19 cellular contexts compared by ENCODE assay signal in genomic region chr11:133476570-133477262, GRCh38. TPM values are rescaled to one million over a fixed set of nuclear protein-coding genes. Genes with fewer than 3 reads are reported as not detected.
DNase-seq lines count a peak whose midpoint lies in the region; ATAC-seq, FAIRE-seq and TF ChIP-seq lines count a peak whose summit lies in the region.
"Had no signal": no experiment of that assay in that cellular context is flagged by ENCODE, and none has a peak within 500 bp of the region (broad histone marks: within the 10 kb centered on the region; RNA-seq: fewer than 3 reads in every experiment).

No MANE protein-coding gene starts in this region.

- H4K20me1 ChIP-seq in H9 (ENCODE audit: control insufficient read depth, insufficient read depth, insufficient read length) (no peaks in the 10 kb centered on the region), keratinocyte (ENCODE audit: control insufficient read depth, extremely low read depth, insufficient read depth, low read length) (no peaks in the 10 kb centered on the region)

- peak; percentile 3 for TF ChIP-seq CTCF in GM12864 (IDR thresholded peaks at IDR 0.05; ENCODE audit: low read depth, low read length, missing control alignments)
- TF ChIP-seq CTCF in H9 (conservative IDR thresholded peaks at IDR 0.05): peak; percentile 52; the same call in 2 of the 3 replicates
- TF ChIP-seq CTCF in endodermal cell (conservative IDR thresholded peaks at IDR 0.05): peak; percentile 71
- TF ChIP-seq CTCF in keratinocyte (optimal IDR thresholded peaks at IDR 0.05 in 1 of 3, IDR thresholded peaks at IDR 0.05 in 1 of 3, conservative IDR thresholded peaks at IDR 0.05 in 1 of 3; ENCODE audit: extremely low read depth in 1 of 3, insufficient read depth in 2 of 3, low read length in 3 of 3): peak in 1 of 3 experiments; percentile 21
- TF ChIP-seq CTCF in CD8-positive, alpha-beta T cell (IDR thresholded peaks at IDR 0.05): no peak

- intact Hi-C loops in CD8-positive, alpha-beta T cell (cut with DNase I, micrococcal nuclease): no loop called here

- H3K36me3 Mint-ChIP-seq in H9 (ENCODE audit: insufficient read depth in 1 of 3, low read depth in 3 of 3) (no peaks in the 10 kb centered on the region), endodermal cell (ENCODE audit: low read depth) (no peaks in the 10 kb centered on the region)
- no peaks in the 10 kb centered on the region for H3K36me3 Mint-ChIP-seq in CD8-positive, alpha-beta T cell
- H3K36me3 Mint-ChIP-seq: CD4-positive, alpha-beta memory T cell; IgD-negative memory B cell had no signal

- H2BK20ac ChIP-seq in H9 (ENCODE audit: low read depth, low read length, poor library complexity, severe bottlenecking): no peak overlapping the region

- no CpG with 5 or more reads among the region's 11 CpGs for WGBS in H9 (ENCODE audit: extremely low coverage, insufficient read length, low lambda C conversion rate)
- 80 to 96% methylated on average over 5 to 11 of the region's 11 CpGs for WGBS in endodermal cell (ENCODE audit: insufficient coverage in 1 of 2, insufficient read length in 1 of 2), 2 experiments

- no peaks in the 10 kb centered on the region for H3K79me2 ChIP-seq in H9 (ENCODE audit: insufficient read depth, low read length)
- no peaks in the 10 kb centered on the region for H3K79me2 ChIP-seq in keratinocyte (ENCODE audit: control insufficient read depth, insufficient read depth, low read length)

- H3K27ac ChIP-seq in H9 (ENCODE audit: insufficient read length, low read depth, low read length): no peak overlapping the region
- H3K27ac ChIP-seq in endodermal cell (ENCODE audit: low read depth, low read length): no peak overlapping the region
- H3K27ac ChIP-seq in keratinocyte (ENCODE audit: control insufficient read depth, insufficient read depth, low read length): no peak overlapping the region
- no peak overlapping the region for H3K27ac ChIP-seq in CD8-positive, alpha-beta T cell (ENCODE audit: low read depth, low read length)

- CTCF ChIA-PET in CD8-positive, alpha-beta T cell (lab: Charles Lee): no interaction called here

- H3K18ac ChIP-seq in H9 (ENCODE audit: insufficient read length, low read depth, low read length): no peak overlapping the region

- H3K27me3 Mint-ChIP-seq in H9 (ENCODE audit: low read depth) (no peaks in the 10 kb centered on the region; the same call in 1 of the 2 replicates), endodermal cell (ENCODE audit: insufficient read depth) (peaks cover 5% of the 10 kb centered on the region)
- no peaks in the 10 kb centered on the region for H3K27me3 Mint-ChIP-seq in CD8-positive, alpha-beta T cell (ENCODE audit: low read depth)

- H3K4ac ChIP-seq in H9 (ENCODE audit: low read depth, low read length): no peak overlapping the region

- FAIRE-seq in keratinocyte (lab: Jason Lieb, UNC): peak; percentile 95

- H3K9ac ChIP-seq in H9 (ENCODE audit: extremely low read depth, insufficient read length, low read length) (no peak overlapping the region), endodermal cell (ENCODE audit: extremely low read depth, low read length, poor library complexity, severe bottlenecking) (no peak overlapping the region), keratinocyte (ENCODE audit: control insufficient read depth, extremely low read depth, insufficient read depth, low read length) (no peak overlapping the region)

- H2AFZ ChIP-seq in H9 (ENCODE audit: low read length) (no peak overlapping the region), keratinocyte (ENCODE audit: control insufficient read depth, low read length) (no peak overlapping the region)

- H2BK120ac ChIP-seq in H9 (ENCODE audit: low read depth, low read length, poor library complexity, severe bottlenecking): no peak overlapping the region

- no peak overlapping the region for H3K23ac ChIP-seq in H9 (ENCODE audit: insufficient read length, low read depth, low read length)

- no peak overlapping the region for H2BK15ac ChIP-seq in H9 (ENCODE audit: low read depth, low read length)

- no peak overlapping the region for H3T11ph ChIP-seq in H9 (ENCODE audit: low read length)

- H3K9me3 ChIP-seq in H9 (ENCODE audit: control insufficient read depth, low read depth, low read length) (no peaks in the 10 kb centered on the region), endodermal cell (ENCODE audit: control insufficient read depth, low read length) (no peaks in the 10 kb centered on the region), keratinocyte (ENCODE audit: control insufficient read depth, low read depth, low read length) (no peaks in the 10 kb centered on the region)
- no peaks in the 10 kb centered on the region for H3K9me3 ChIP-seq in CD8-positive, alpha-beta T cell (ENCODE audit: low read length)
- H3K9me3 ChIP-seq: BE2C had no signal

- H3K4me2 ChIP-seq in H9 (ENCODE audit: insufficient read depth, insufficient read length, low read length) (no peak overlapping the region), keratinocyte (ENCODE audit: control insufficient read depth, extremely low read depth, insufficient read depth, low read depth, low read length) (peak overlapping the region; percentile 23)

- H3K79me1 ChIP-seq in H9 (ENCODE audit: insufficient read depth, low read depth, low read length, poor library complexity, severe bottlenecking): no peaks in the 10 kb centered on the region

- POLR2A ChIA-PET in CD8-positive, alpha-beta T cell (lab: Charles Lee): no interaction called here

- H2AK5ac ChIP-seq in H9 (ENCODE audit: insufficient read length, low read length): no peak overlapping the region

- H3K36me3 ChIP-seq in endodermal cell (ENCODE audit: control insufficient read depth, insufficient read depth, low read length) (no peaks in the 10 kb centered on the region), keratinocyte (ENCODE audit: control insufficient read depth in 2 of 2, extremely low read depth in 1 of 2, insufficient read depth in 2 of 2, low read length in 2 of 2) (no peaks in the 10 kb centered on the region)
- H3K36me3 ChIP-seq in CD8-positive, alpha-beta T cell (ENCODE audit: insufficient read depth, low read length): no peaks in the 10 kb centered on the region
- H3K36me3 ChIP-seq: BE2C had no signal

- H3K4me3 ChIP-seq in GM12864 (ENCODE audit: low read depth, low read length) (no peak overlapping the region), endodermal cell (ENCODE audit: low read length) (no peak overlapping the region), keratinocyte (ENCODE audit: control insufficient read depth in 2 of 3, extremely low read depth in 1 of 3, insufficient read depth in 2 of 3, low read depth in 1 of 3, low read length in 3 of 3) (no peak overlapping the region)
- H3K4me3 ChIP-seq in CD8-positive, alpha-beta T cell (ENCODE audit: low read depth, low read length): no peak overlapping the region

- no peak overlapping the region for H2BK12ac ChIP-seq in H9 (ENCODE audit: insufficient read length, low read depth, low read length)

- H3K9me3 Mint-ChIP-seq in H9: no peaks in the 10 kb centered on the region
- H3K9me3 Mint-ChIP-seq in endodermal cell: no peaks in the 10 kb centered on the region
- no peaks in the 10 kb centered on the region for H3K9me3 Mint-ChIP-seq in CD8-positive, alpha-beta T cell

- H3K27ac Mint-ChIP-seq in H9 (no peak overlapping the region; a peak in 1 of 7 replicates), endodermal cell (no peak overlapping the region)
- H3K27ac Mint-ChIP-seq in CD8-positive, alpha-beta T cell: no peak overlapping the region
- H3K27ac Mint-ChIP-seq: CD4-positive, alpha-beta memory T cell; IgD-negative memory B cell had no signal

- no peaks in the 10 kb centered on the region for H3K27me3 ChIP-seq in H9 (ENCODE audit: insufficient read depth, low read length)
- H3K27me3 ChIP-seq in endodermal cell (ENCODE audit: control insufficient read depth, insufficient read depth, low read length, poor library complexity, severe bottlenecking): no peaks in the 10 kb centered on the region
- H3K27me3 ChIP-seq in keratinocyte (ENCODE audit: control insufficient read depth, extremely low read depth, insufficient read depth, low read length): no peaks in the 10 kb centered on the region
- no peaks in the 10 kb centered on the region for H3K27me3 ChIP-seq in CD8-positive, alpha-beta T cell (ENCODE audit: insufficient read depth, low read length)
- H3K27me3 ChIP-seq: BE2C had no signal

- H3K4me1 Mint-ChIP-seq in H9 (peaks cover 19 to 21% of the 10 kb centered on the region in 2 experiments), endodermal cell (peaks cover 4% of the 10 kb centered on the region)
- H3K4me1 Mint-ChIP-seq in CD8-positive, alpha-beta T cell (ENCODE audit: low read depth): no peaks in the 10 kb centered on the region
- H3K4me1 Mint-ChIP-seq: CD4-positive, alpha-beta memory T cell; IgD-negative memory B cell had no signal

- no peak overlapping the region for H4K5ac ChIP-seq in H9 (ENCODE audit: insufficient read length, low read depth, low read length)

- no peaks in the 10 kb centered on the region for H3K4me1 ChIP-seq in H9 (ENCODE audit: insufficient read depth, low read length)
- no peaks in the 10 kb centered on the region for H3K4me1 ChIP-seq in endodermal cell (ENCODE audit: control insufficient read depth, insufficient read depth, low read length)
- H3K4me1 ChIP-seq in keratinocyte (ENCODE audit: control insufficient read depth, extremely low read depth, insufficient read depth, low read length): peaks cover 12% of the 10 kb centered on the region
- H3K4me1 ChIP-seq in CD8-positive, alpha-beta T cell (ENCODE audit: insufficient read depth, low read length): no peaks in the 10 kb centered on the region
- H3K4me1 ChIP-seq: BE2C had no signal

- no peak overlapping the region for H3K56ac ChIP-seq in H9 (ENCODE audit: insufficient read length, low read depth, low read length)

- H4K8ac ChIP-seq in H9 (replicated peaks; ENCODE audit: insufficient read length, low read depth, low read length): no peak overlapping the region

- DNase-seq in GM12864 (ENCODE audit: low read depth) (no peak), H9 (peak; percentile 44), endodermal cell (peak; percentile 65), keratinocyte (ENCODE audit: low read depth, low spot score) (no peak), NCI-H510A treated with DMSO at 0.1 percent for 48 hours (lab: John Stamatoyannopoulos, UW) (no peak)
- no peak for DNase-seq in CD8-positive, alpha-beta T cell
- DNase-seq: BE2C; CD4-positive, alpha-beta memory T cell; NCI-H1436 treated with DMSO at 0.1 percent for 48 hours; NCI-H2171; NCI-H446 treated with DMSO at 0.1 percent for 48 hours; NCI-H774; SHP77 treated with DMSO at 0.1 percent for 48 hours had no signal

- H2BK5ac ChIP-seq in H9 (ENCODE audit: insufficient read length, low read length): no peak overlapping the region

- H4K91ac ChIP-seq in H9 (ENCODE audit: insufficient read length, low read depth, low read length): no peak overlapping the region

- dilution Hi-C loops in keratinocyte (cut with MboI; ENCODE audit: extremely low pct_ligation_motif_present, low sequenced_read_pairs): no loop called here

- no peaks in the 10 kb centered on the region for H3K9me1 ChIP-seq in keratinocyte (ENCODE audit: control insufficient read depth, extremely low read depth, insufficient read depth, low read length)

- no peak overlapping the region for H3K14ac ChIP-seq in H9 (ENCODE audit: insufficient read depth, low read length)

- H3K23me2 ChIP-seq in H9 (ENCODE audit: insufficient read length, low read depth, low read length, poor library complexity, severe bottlenecking): no peaks in the 10 kb centered on the region

- ATAC-seq in HG02852 (IDR thresholded peaks at IDR 0.05; ENCODE audit: unreplicated experiment): no peak
- no peak for ATAC-seq in CD8-positive, alpha-beta T cell
- ATAC-seq: HCT116, Panc1 had no signal

- H3K4me3 Mint-ChIP-seq in H9 (no peak overlapping the region), endodermal cell (no peak overlapping the region)
- H3K4me3 Mint-ChIP-seq in CD8-positive, alpha-beta T cell: no peak overlapping the region
- H3K4me3 Mint-ChIP-seq: CD4-positive, alpha-beta memory T cell; IgD-negative memory B cell had no signal

RNA-seq across cellular contexts. Expression of gene OPCML, which starts 55.6 kb away (rescaled TPM):
- total RNA-seq in H9 (2021) (0.46 and 0.94 TPM in 2 replicates), endodermal cell (under 1 TPM; 0.49 to 0.86 TPM)
- 2.0 TPM for polyA plus RNA-seq in endodermal cell (2013, experiment 1 of 2)
- polyA plus RNA-seq in endodermal cell (2013, experiment 2 of 2): 3.3 TPM
- 0.04 to 0.09 TPM in 2 of 3 replicates, not detected in the other for polyA plus RNA-seq in keratinocyte
- not detected for polyA plus RNA-seq in keratinocyte (2011; ENCODE audit: low read depth)
- polyA plus RNA-seq in keratinocyte (2011; cell fraction: cytosol; rRNA removed): 0.05 and 0.09 TPM in 2 replicates
- polyA plus RNA-seq in keratinocyte (2011; cell fraction: nucleus; rRNA removed): 0.01 and 0.03 TPM in 2 replicates
- not detected in 2 replicates for polyA plus RNA-seq in keratinocyte (2012; ENCODE audit: low replicate concordance)
- 0.10 TPM in 1 of 3 replicates, not detected in the others for polyA minus RNA-seq in keratinocyte
- not detected for polyA minus RNA-seq in keratinocyte (2011; cell fraction: cytosol; rRNA and poly(A)+ RNA removed)
- polyA minus RNA-seq in keratinocyte (2011; cell fraction: nucleus; rRNA and poly(A)+ RNA removed): 0.08 TPM in 1 of 2 replicates, not detected in the other
- total RNA-seq in CD8-positive, alpha-beta T cell: not detected
- total RNA-seq: CD4-positive, alpha-beta memory T cell; Daoy; LHCN-M2 had no signal
- polyA plus RNA-seq: CD4-positive, alpha-beta memory T cell; IgD-negative memory B cell had no signal

Comparison
In these comparisons a context has a peak if more than half of its experiments do, and no peak if none do; other contexts are left out.
1. DNase-seq: peak in H9 (single experiment) and endodermal cell (single experiment); none in GM12864 (single experiment), keratinocyte (single experiment), NCI-H510A treated with DMSO at 0.1 percent for 48 hours (single experiment) and CD8-positive, alpha-beta T cell (0 of 7).